Comparison of ENCODE assay signal across 29 cellular contexts in genomic region chr14:35900741-35901140, GRCh38.
"Had no signal": no experiment of that assay in that cellular context is flagged by ENCODE, and none has a peak within 500 bp of the region (broad histone marks: within the 10 kb centered on the region; RNA-seq: fewer than 3 reads in every experiment).

No MANE protein-coding gene starts in this region.

- H3K4me3 ChIP-seq: adrenal gland, ascending aorta, breast epithelium, cardiac muscle cell, colonic mucosa had no signal

- H3K36me3 ChIP-seq: adrenal gland, ascending aorta, breast epithelium, cardiac muscle cell, colonic mucosa had no signal

- ATAC-seq: activated CD4-positive, alpha-beta T cell treated with anti-CD3 and anti-CD28 coated beads for 36 hours; activated CD8-positive, alpha-beta memory T cell treated with anti-CD3 and anti-CD28 coated beads, Interleukin-2, amount 10 ng/mL, durations not matched to agents 7 days and 5 days; activated CD8-positive, alpha-beta T cell treated with anti-CD3 and anti-CD28 coated beads, Interleukin-2, amount 10 ng/mL, durations not matched to agents 7 days and 5 days; activated naive CD8-positive, alpha-beta T cell treated with anti-CD3 and anti-CD28 coated beads, Interleukin-2, amount 50 U/mL, for 24 hours; esophagus mucosa had no signal

- H3K27ac ChIP-seq: adrenal gland, ascending aorta, breast epithelium, cardiac muscle cell, colonic mucosa had no signal

- FAIRE-seq: frontal cortex had no signal

- H3K4me1 ChIP-seq: adrenal gland, ascending aorta, breast epithelium, colonic mucosa had no signal

- H3K27me3 ChIP-seq: adrenal gland, ascending aorta, breast epithelium, cardiac muscle cell, colonic mucosa had no signal

- DNase-seq: activated CD4-positive, alpha-beta memory T cell treated with anti-CD3 and anti-CD28 coated beads for 36 hours; activated CD4-positive, alpha-beta T cell treated with anti-CD3 and anti-CD28 coated beads for 36 hours; activated CD4-positive, alpha-beta T cell treated with anti-CD3 and anti-CD28 coated beads, Interleukin-2, amount 10 ng/mL, durations not matched to agents 24 days and 14 days; activated CD4-positive, CD25-positive, alpha-beta regulatory T cell; activated CD4-positive, CD25-positive, alpha-beta regulatory T cell treated with anti-CD3 and anti-CD28 coated beads, Interleukin-2, amount 50 U/mL, for 72 hours; activated CD8-positive, alpha-beta memory T cell treated with anti-CD3 and anti-CD28 coated beads, Interleukin-2, amount 10 ng/mL, durations not matched to agents 7 days and 5 days; activated CD8-positive, alpha-beta memory T cell treated with anti-CD3 and anti-CD28 coated beads, Interleukin-2, amount 50 U/mL, for 4 hours; activated CD8-positive, alpha-beta T cell treated with anti-CD3 and anti-CD28 coated beads, Interleukin-2, amount 10 ng/mL, durations not matched to agents 7 days and 5 days; activated effector memory CD4-positive, alpha-beta T cell treated with anti-CD3 and anti-CD28 coated beads, Interleukin-2, amount 50 U/mL, for 16 hours; activated naive CD4-positive, alpha-beta T cell treated with anti-CD3 and anti-CD28 coated beads for 36 hours; activated naive CD8-positive, alpha-beta T cell treated with anti-CD3 and anti-CD28 coated beads for 36 hours; activated naive CD8-positive, alpha-beta T cell treated with anti-CD3 and anti-CD28 coated beads, Interleukin-2, amount 50 U/mL, for 24 hours; activated T-cell treated with anti-CD3 and anti-CD28 coated beads, Interleukin-2, amount 50 U/mL, for 1 hour; activated T-cell treated with anti-CD3 and anti-CD28 coated beads, Interleukin-2, amount 50 U/mL, for 48 hours; adrenal gland; amygdala; central memory CD4-positive, alpha-beta T cell; cerebellar nuclear complex; colonic mucosa; effector memory CD4-positive, alpha-beta T cell; endodermal cell; foreskin fibroblast; glutamatergic neuron; T-helper 2 cell had no signal

- H3K9me3 ChIP-seq: adrenal gland, colonic mucosa had no signal
